1 cellular context compared by ENCODE assay signal in genomic region chr4:51901363-51901762, GRCh38.
TF ChIP-seq lines count a peak whose summit lies in the region.

No MANE protein-coding gene starts in this region.

TF ChIP-seq in HepG2, 621 proteins besides CTCF, POLR2A, EP300 and RAD21 (continued from another document):
- no peak for TF ChIP-seq BATF2 (CRISPR knock-in tag; IDR thresholded peaks at IDR 0.05)
- no peak for TF ChIP-seq ZFAT (CRISPR knock-in tag; conservative IDR thresholded peaks at IDR 0.05)
- no peak for TF ChIP-seq TERF1 (CRISPR knock-in tag; IDR thresholded peaks at IDR 0.05)
- TF ChIP-seq ZFP62 (CRISPR knock-in tag; IDR thresholded peaks at IDR 0.05) = no peak
- no peak for TF ChIP-seq TCF7 (IDR thresholded peaks at IDR 0.05; ENCODE audit: low read depth)
- no peak for TF ChIP-seq PBX2 (CRISPR knock-in tag; IDR thresholded peaks at IDR 0.05)
- TF ChIP-seq FOXA3 (CRISPR knock-in tag; IDR thresholded peaks at IDR 0.05) = no peak
- TF ChIP-seq CCAR2 (optimal IDR thresholded peaks at IDR 0.05; ENCODE audit: low read depth, low read length) = no peak
- no peak for TF ChIP-seq DBP (CRISPR knock-in tag; IDR thresholded peaks at IDR 0.05; ENCODE audit: not compliant biosample characterization)
- TF ChIP-seq CEBPG (CRISPR knock-in tag; IDR thresholded peaks at IDR 0.05) = no peak
- TF ChIP-seq HOMEZ (CRISPR knock-in tag; IDR thresholded peaks at IDR 0.05; ENCODE audit: low read depth) = no peak
- TF ChIP-seq TFDP1 (CRISPR knock-in tag; IDR thresholded peaks at IDR 0.05; ENCODE audit: borderline replicate concordance) = no peak
- no peak for TF ChIP-seq ZZZ3 (CRISPR knock-in tag; IDR thresholded peaks at IDR 0.05; ENCODE audit: borderline replicate concordance)
- TF ChIP-seq ZNF7 (CRISPR knock-in tag; IDR thresholded peaks at IDR 0.05) = no peak
- no peak for TF ChIP-seq ZNF331 (CRISPR knock-in tag; IDR thresholded peaks at IDR 0.05)
- no peak for TF ChIP-seq GFI1 (CRISPR knock-in tag; IDR thresholded peaks at IDR 0.05; ENCODE audit: borderline replicate concordance)
TF ChIP-seq in HepG2: peak in this region for 0.
